1 cellular context compared by ENCODE assay signal in the genomic region with DNA sequence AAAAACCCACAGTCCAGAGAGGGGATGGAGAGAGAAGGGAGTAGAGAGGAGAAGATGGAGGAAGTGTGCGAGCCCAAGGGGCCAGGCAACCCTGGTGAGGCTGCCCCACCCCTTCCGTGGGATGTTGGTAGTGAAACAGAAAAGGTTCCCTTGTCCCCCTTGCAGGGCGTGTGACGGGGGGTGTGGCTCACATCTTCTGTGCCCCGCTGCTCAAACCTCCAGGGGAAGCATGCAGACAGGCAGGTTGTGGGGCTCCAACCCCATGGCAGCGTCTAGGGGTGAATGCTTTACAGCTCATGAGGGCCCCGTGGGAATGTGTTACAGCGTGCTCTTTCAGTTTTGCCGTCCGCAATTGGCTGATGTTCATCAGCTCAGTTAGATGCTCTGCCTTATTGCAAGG.
TF ChIP-seq lines count a peak whose summit lies in the region.

No MANE protein-coding gene starts in this region.

TF ChIP-seq in GM12878, 131 proteins besides CTCF, POLR2A, EP300 and RAD21:
- TF ChIP-seq MEF2B (IDR thresholded peaks at IDR 0.05; ENCODE audit: partially characterized antibody, poor library complexity, severe bottlenecking) (peak; percentile 82), CHD4 (IDR thresholded peaks at IDR 0.05) (no peak), SUZ12 (IDR thresholded peaks at IDR 0.05; ENCODE audit: unreplicated experiment) (no peak), TCF12 (IDR thresholded peaks at IDR 0.05; ENCODE audit: low read depth, low read length) (peak; percentile 38; the same call in 1 of the 2 replicates), MEF2A (IDR thresholded peaks at IDR 0.05; ENCODE audit: insufficient read depth, low read depth, low read length) (no peak), BCL3 (IDR thresholded peaks at IDR 0.05; ENCODE audit: borderline replicate concordance, insufficient read depth, low read depth, low read length, poor library complexity, severe bottlenecking) (peak; percentile 52), EED (IDR thresholded peaks at IDR 0.05; ENCODE audit: low read depth) (peak; percentile 28; the same call in 1 of the 2 replicates), HCFC1 (IDR thresholded peaks at IDR 0.05; ENCODE audit: low read length) (no peak), RUNX3 (IDR thresholded peaks at IDR 0.05; ENCODE audit: low read length) (peak; percentile 33; the same call in 1 of the 2 replicates)
